7 cellular contexts compared by ENCODE assay signal in the genomic region with DNA sequence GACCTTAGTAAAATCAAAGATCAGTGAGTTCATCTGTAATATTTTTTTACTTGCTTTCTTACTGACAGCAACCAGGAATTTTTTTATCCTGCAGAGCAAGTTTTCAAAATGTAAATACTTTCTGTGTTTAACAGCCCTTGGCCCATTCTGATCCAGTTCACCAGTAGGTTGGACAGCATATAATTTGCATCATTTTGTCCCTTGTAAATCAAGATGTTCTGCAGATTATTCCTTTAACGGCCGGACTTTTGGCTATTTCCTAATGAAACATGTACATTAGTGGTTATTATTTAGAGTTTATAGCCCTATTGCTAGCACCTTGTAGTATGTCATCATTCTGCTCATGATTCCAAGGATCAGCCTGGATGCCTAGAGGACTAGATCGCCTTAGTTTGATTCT. TPM values are rescaled to one million over a fixed set of nuclear protein-coding genes. Genes with fewer than 3 reads are reported as not detected.
"Had no signal": no experiment of that assay in that cellular context is flagged by ENCODE, and none has a peak within 500 bp of the region (broad histone marks: within the 10 kb centered on the region; RNA-seq: fewer than 3 reads in every experiment).

No MANE protein-coding gene starts in this region.

RNA-seq across cellular contexts. Expression of gene OR9G1, which starts 7.7 kb away (rescaled TPM):
- total RNA-seq: LHCN-M2, M059J, PC-3, Peyer's patch, Right ventricle myocardium superior, SJSA1 had no signal
- polyA plus RNA-seq: SK-N-SH had no signal

RNA-seq across cellular contexts. Expression of gene OR5AR1, which starts 27.7 kb away (rescaled TPM):
- total RNA-seq: LHCN-M2, M059J, PC-3, Peyer's patch, Right ventricle myocardium superior, SJSA1 had no signal
- polyA plus RNA-seq: SK-N-SH had no signal

RNA-seq across cellular contexts. Expression of gene OR5AP2, which starts 48.9 kb away (rescaled TPM):
- total RNA-seq: LHCN-M2, M059J, PC-3, Peyer's patch, Right ventricle myocardium superior, SJSA1 had no signal
- polyA plus RNA-seq: SK-N-SH had no signal

RNA-seq across cellular contexts. Expression of gene OR9G4, which starts 57.3 kb away (rescaled TPM):
- total RNA-seq: LHCN-M2, M059J, PC-3, Peyer's patch, Right ventricle myocardium superior, SJSA1 had no signal
- polyA plus RNA-seq: SK-N-SH had no signal
